In genomic region chr5:111072949-111073682, GRCh38 we compare ENCODE assay signal across 8 cellular contexts. TPM values are rescaled to one million over a fixed set of nuclear protein-coding genes. Genes with fewer than 3 reads are reported as not detected.
A peak's percentile ranks its signal among the peaks of the same experiment; 100 is the strongest.
DNase-seq lines count a peak whose midpoint lies in the region; ATAC-seq, FAIRE-seq and TF ChIP-seq lines count a peak whose summit lies in the region.

No MANE protein-coding gene starts in this region.

- H3K27me3 ChIP-seq in heart left ventricle (peaks cover 0 to 56% (median 22%) of the 10 kb centered on the region in 9 donors), prostate gland (replicated peaks; ENCODE audit: insufficient read depth) (peaks cover 5% of the 10 kb centered on the region)

- TF ChIP-seq POLR2A in heart left ventricle (IDR thresholded peaks at IDR 0.05) (no peak), prostate gland (IDR thresholded peaks at IDR 0.05) (no peak)

- H3K4me1 ChIP-seq in heart left ventricle (peaks cover 0 to 28% (median 8%) of the 10 kb centered on the region in 12 donors), prostate gland (replicated peaks) (no peaks in the 10 kb centered on the region)

- H3K36me3 ChIP-seq in heart left ventricle (peaks cover 0 to 8% (median 0%) of the 10 kb centered on the region in 9 donors), prostate gland (no peaks in the 10 kb centered on the region)

- intact Hi-C loops in heart left ventricle (cut with DNase I) = loop anchor here in 4 of 10 donors (5.0 to 10.0 kb wide), 3 partner anchors 156 to 318 kb away; no protein-coding TSS in a partner anchor
- intact Hi-C loops in prostate gland (cut with DNase I) = loop anchor here (10.0 kb wide), 1 partner anchor 318 kb away; no protein-coding TSS in a partner anchor

- TF ChIP-seq CTCF in 22Rv1 (IDR thresholded peaks at IDR 0.05) = peak; percentile 24; the same call in 1 of the 2 replicates
- peak in 6 of 12 donors; percentile 8 to 35 (median 12) for TF ChIP-seq CTCF in heart left ventricle (IDR thresholded peaks at IDR 0.05)
- TF ChIP-seq CTCF in prostate gland (IDR thresholded peaks at IDR 0.05) = no peak

- H3K4me3 ChIP-seq in heart left ventricle (peak overlapping the region; percentile 32 to 67 (median 54)), prostate gland (peak overlapping the region; percentile 35 to 41)

- ATAC-seq in GM19035 (IDR thresholded peaks at IDR 0.05; ENCODE audit: unreplicated experiment) = peak; percentile 75
- ATAC-seq in HG03342 (IDR thresholded peaks at IDR 0.05; ENCODE audit: unreplicated experiment) = peak; percentile 63
- peak; percentile 84 to 94 (median 94) for ATAC-seq in heart left ventricle

- DNase-seq in RCC 7860 (ENCODE audit: low spot score) (peak; percentile 17), heart left ventricle (peak; percentile 57 to 81 (median 76)), prostate gland (ENCODE audit: low spot score) (peak; percentile 40), NCI-H1436 treated with DMSO at 0.1 percent for 48 hours (lab: John Stamatoyannopoulos, UW) (no peak)
- DNase-seq in activated gamma-delta T cell treated with anti-CD3 and anti-CD28 coated beads, Interleukin-2, amount 50 U/mL, for 16 hours (ENCODE audit: low read depth) = peak; percentile 21

- no peak for FAIRE-seq in RCC 7860 (lab: Jason Lieb, UNC)

- 1 to 2% (median 1%) methylated on average over 43 to 44 of the region's 44 CpGs for WGBS in heart left ventricle, 4 donors
- under 1% methylated on average over 44 of the region's 44 CpGs for WGBS in prostate gland

- H3K9me3 ChIP-seq in heart left ventricle (no peaks in the 10 kb centered on the region), prostate gland (no peaks in the 10 kb centered on the region)

- H3K27ac ChIP-seq in 22Rv1 = peak overlapping the region; percentile 58
- H3K27ac ChIP-seq in heart left ventricle = peak overlapping the region in 9 of 12 donors; percentile 17 to 64 (median 50)
- H3K27ac ChIP-seq in prostate gland = peak overlapping the region; percentile 26 to 43

RNA-seq across cellular contexts. Expression of gene TSLP, which starts 1.6 kb away (rescaled TPM):
- 1 to 10 TPM; 1.3 to 8.7 (median 4.1) TPM for total RNA-seq in heart left ventricle
- 1 to 10 TPM; 2.8 to 7.0 TPM for polyA plus RNA-seq in heart left ventricle
- total RNA-seq in prostate gland = 1 to 10 TPM in 1 of 2 donors, under 1 TPM in 1; 0.97 to 1.0 TPM

RNA-seq across cellular contexts. Expression of gene WDR36, which starts 19.0 kb away (rescaled TPM):
- total RNA-seq in heart left ventricle (10 to 100 TPM; 10.3 to 18.0 (median 13.1) TPM), prostate gland (10 to 100 TPM; 21.0 to 22.4 TPM)
- polyA plus RNA-seq in heart left ventricle = 1 to 10 TPM; 4.3 to 5.1 TPM
